ENCODE assay signal across 11 cellular contexts in the genomic region with DNA sequence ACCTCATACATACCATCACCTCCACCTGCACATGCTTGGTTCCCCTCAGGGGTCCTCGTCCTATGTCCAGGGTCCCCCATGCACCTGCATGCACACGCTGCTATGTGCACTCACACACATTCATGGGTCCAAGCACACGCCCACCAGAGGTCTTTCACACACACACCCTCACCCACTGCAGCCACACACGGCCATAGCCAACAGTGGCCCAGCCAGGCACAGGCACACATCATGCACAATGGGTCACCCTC. TPM values are rescaled to one million over a fixed set of nuclear protein-coding genes. Genes with fewer than 3 reads are reported as not detected.
A peak's percentile ranks its signal among the peaks of the same experiment; 100 is the strongest.
DNase-seq lines count a peak whose midpoint lies in the region; ATAC-seq and TF ChIP-seq lines count a peak whose summit lies in the region.
"Had no signal": no experiment of that assay in that cellular context is flagged by ENCODE, and none has a peak within 500 bp of the region (broad histone marks: within the 10 kb centered on the region; RNA-seq: fewer than 3 reads in every experiment).

No MANE protein-coding gene starts in this region.

- H3K4me3 ChIP-seq in HEK293 (ENCODE audit: low read depth, low read length) (no peak overlapping the region), iPS-18a (ENCODE audit: low read length) (peak overlapping the region; percentile 52), skeletal muscle tissue (ENCODE audit: low read length in 3 of 3) (peak overlapping the region; percentile 35 to 59 (median 42))

- H3K9ac ChIP-seq in iPS-18a (ENCODE audit: low read length) (no peak overlapping the region), skeletal muscle tissue (ENCODE audit: low read depth in 1 of 3, low read length in 3 of 3) (peak overlapping the region in 1 of 3 donors; percentile 45)

- H3K4me1 Mint-ChIP-seq in activated naive CD8-positive, alpha-beta T cell treated with anti-CD3 and anti-CD28 coated beads, Interleukin-2, amount 50 U/mL, for 24 hours, result peaks cover 19% of the 10 kb centered on the region

- POLR2A ChIA-PET in HEK293 (lab: Yijun Ruan, JAX), result no interaction called here

- H3K27me3 Mint-ChIP-seq in activated naive CD8-positive, alpha-beta T cell treated with anti-CD3 and anti-CD28 coated beads, Interleukin-2, amount 50 U/mL, for 24 hours, result peaks cover 49% of the 10 kb centered on the region

- H3K36me3 ChIP-seq in HEK293 (ENCODE audit: control insufficient read depth in 2 of 2, insufficient read depth in 1 of 2, low read length in 2 of 2) (no peaks in the 10 kb centered on the region), iPS-18a (ENCODE audit: control insufficient read depth, low read depth, low read length) (no peaks in the 10 kb centered on the region), skeletal muscle tissue (ENCODE audit: control insufficient read depth in 3 of 3, insufficient read depth in 3 of 3, low read length in 3 of 3) (no peaks in the 10 kb centered on the region)

- no peaks in the 10 kb centered on the region for H3K9me3 Mint-ChIP-seq in activated naive CD8-positive, alpha-beta T cell treated with anti-CD3 and anti-CD28 coated beads, Interleukin-2, amount 50 U/mL, for 24 hours

- no peaks in the 10 kb centered on the region for H3K36me3 Mint-ChIP-seq in activated naive CD8-positive, alpha-beta T cell treated with anti-CD3 and anti-CD28 coated beads, Interleukin-2, amount 50 U/mL, for 24 hours (ENCODE audit: low read depth)

- peak overlapping the region; percentile 46 for H3K27ac Mint-ChIP-seq in activated naive CD8-positive, alpha-beta T cell treated with anti-CD3 and anti-CD28 coated beads, Interleukin-2, amount 50 U/mL, for 24 hours

- no peak for TF ChIP-seq CTCF in HEK293 (tag by site-specific recombination; IDR thresholded peaks at IDR 0.05)

- peaks cover 16% of the 10 kb centered on the region for H3K27me3 ChIP-seq in iPS-18a (ENCODE audit: control insufficient read depth, insufficient read depth, low read length)
- peaks cover 5 to 17% (median 15%) of the 10 kb centered on the region in 3 donors for H3K27me3 ChIP-seq in skeletal muscle tissue (ENCODE audit: control insufficient read depth in 3 of 3, insufficient read depth in 3 of 3, low read length in 3 of 3)

- no peaks in the 10 kb centered on the region for H3K9me3 ChIP-seq in HEK293 (ENCODE audit: control insufficient read depth, insufficient read depth, low read depth, low read length)
- no peaks in the 10 kb centered on the region for H3K9me3 ChIP-seq in iPS-18a (ENCODE audit: control insufficient read depth, low read depth, low read length)
- no peaks in the 10 kb centered on the region for H3K9me3 ChIP-seq in skeletal muscle tissue (ENCODE audit: control insufficient read depth in 3 of 3, low read length in 3 of 3)

- peaks cover 8% of the 10 kb centered on the region; the same call in 1 of the 2 replicates for H3K4me1 ChIP-seq in HEK293 (ENCODE audit: control insufficient read depth, insufficient read depth, low read length)
- peaks cover 20% of the 10 kb centered on the region for H3K4me1 ChIP-seq in iPS-18a (ENCODE audit: control insufficient read depth, low read depth, low read length)
- peaks cover 6 to 22% (median 21%) of the 10 kb centered on the region in 3 donors for H3K4me1 ChIP-seq in skeletal muscle tissue (ENCODE audit: control insufficient read depth in 3 of 3, insufficient read depth in 3 of 3, low read length in 3 of 3)

- peak overlapping the region; percentile 75 for H3K4me3 Mint-ChIP-seq in activated naive CD8-positive, alpha-beta T cell treated with anti-CD3 and anti-CD28 coated beads, Interleukin-2, amount 50 U/mL, for 24 hours

- ATAC-seq in activated naive CD8-positive, alpha-beta T cell treated with anti-CD3 and anti-CD28 coated beads, Interleukin-2, amount 50 U/mL, for 24 hours, result no peak
- ATAC-seq in GM21447 (IDR thresholded peaks at IDR 0.05; ENCODE audit: unreplicated experiment) (no peak), GM19035 (IDR thresholded peaks at IDR 0.05; ENCODE audit: unreplicated experiment) (no peak), HG02973 (IDR thresholded peaks at IDR 0.05; ENCODE audit: unreplicated experiment) (no peak)

- H3K27ac ChIP-seq in HEK293 (ENCODE audit: extremely low read depth, low read depth, low read length) (no peak overlapping the region), iPS-18a (ENCODE audit: low read length) (no peak overlapping the region), skeletal muscle tissue (ENCODE audit: low read depth, low read length) (no peak overlapping the region)

- no peak for DNase-seq in activated naive CD8-positive, alpha-beta T cell treated with anti-CD3 and anti-CD28 coated beads, Interleukin-2, amount 50 U/mL, for 24 hours
- no peak for DNase-seq in stimulated activated CD4-positive, alpha-beta T cell treated with anti-CD3 and anti-CD28 coated beads, Interleukin-4, amount 100 ng/mL, for 4 hours
- DNase-seq: activated CD8-positive, alpha-beta memory T cell treated with anti-CD3 and anti-CD28 coated beads, Interleukin-2, amount 50 U/mL, for 48 hours; kidney glomerular epithelial cell; stimulated activated naive CD4-positive, alpha-beta T cell had no signal

- CTCF ChIA-PET in HEK293 (lab: Yijun Ruan, JAX), result interaction anchor here (0.9 to 4.8 kb wide), 6 partner anchors 12 to 189 kb away, joined by 3 to 56 read pairs (median 4); no protein-coding TSS in a partner anchor

TF ChIP-seq in HEK293, 187 proteins besides CTCF, POLR2A, EP300 and RAD21:
- TF ChIP-seq, protein P1, sequence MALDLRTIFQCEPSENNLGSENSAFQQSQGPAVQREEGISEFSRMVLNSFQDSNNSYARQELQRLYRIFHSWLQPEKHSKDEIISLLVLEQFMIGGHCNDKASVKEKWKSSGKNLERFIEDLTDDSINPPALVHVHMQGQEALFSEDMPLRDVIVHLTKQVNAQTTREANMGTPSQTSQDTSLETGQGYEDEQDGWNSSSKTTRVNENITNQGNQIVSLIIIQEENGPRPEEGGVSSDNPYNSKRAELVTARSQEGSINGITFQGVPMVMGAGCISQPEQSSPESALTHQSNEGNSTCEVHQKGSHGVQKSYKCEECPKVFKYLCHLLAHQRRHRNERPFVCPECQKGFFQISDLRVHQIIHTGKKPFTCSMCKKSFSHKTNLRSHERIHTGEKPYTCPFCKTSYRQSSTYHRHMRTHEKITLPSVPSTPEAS (tag by site-specific recombination; IDR thresholded peaks at IDR 0.05), result 0 out of 2 replicates have a peak, but pooled peaks have one; percentile 9
- TF ChIP-seq ZNF621 (tag by site-specific recombination; IDR thresholded peaks at IDR 0.05) (peak; percentile 47; the same call in 1 of the 2 replicates), ZFHX2 (tag by site-specific recombination; conservative IDR thresholded peaks at IDR 0.05) (no peak), ZNF391 (tag by site-specific recombination; IDR thresholded peaks at IDR 0.05; ENCODE audit: borderline replicate concordance, low read depth) (no peak)
- TF ChIP-seq, protein P2, sequence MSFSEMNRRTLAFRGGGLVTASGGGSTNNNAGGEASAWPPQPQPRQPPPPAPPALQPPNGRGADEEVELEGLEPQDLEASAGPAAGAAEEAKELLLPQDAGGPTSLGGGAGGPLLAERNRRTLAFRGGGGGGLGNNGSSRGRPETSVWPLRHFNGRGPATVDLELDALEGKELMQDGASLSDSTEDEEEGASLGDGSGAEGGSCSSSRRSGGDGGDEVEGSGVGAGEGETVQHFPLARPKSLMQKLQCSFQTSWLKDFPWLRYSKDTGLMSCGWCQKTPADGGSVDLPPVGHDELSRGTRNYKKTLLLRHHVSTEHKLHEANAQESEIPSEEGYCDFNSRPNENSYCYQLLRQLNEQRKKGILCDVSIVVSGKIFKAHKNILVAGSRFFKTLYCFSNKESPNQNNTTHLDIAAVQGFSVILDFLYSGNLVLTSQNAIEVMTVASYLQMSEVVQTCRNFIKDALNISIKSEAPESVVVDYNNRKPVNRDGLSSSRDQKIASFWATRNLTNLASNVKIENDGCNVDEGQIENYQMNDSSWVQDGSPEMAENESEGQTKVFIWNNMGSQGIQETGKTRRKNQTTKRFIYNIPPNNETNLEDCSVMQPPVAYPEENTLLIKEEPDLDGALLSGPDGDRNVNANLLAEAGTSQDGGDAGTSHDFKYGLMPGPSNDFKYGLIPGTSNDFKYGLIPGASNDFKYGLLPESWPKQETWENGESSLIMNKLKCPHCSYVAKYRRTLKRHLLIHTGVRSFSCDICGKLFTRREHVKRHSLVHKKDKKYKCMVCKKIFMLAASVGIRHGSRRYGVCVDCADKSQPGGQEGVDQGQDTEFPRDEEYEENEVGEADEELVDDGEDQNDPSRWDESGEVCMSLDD (tag by site-specific recombination; IDR thresholded peaks at IDR 0.05), result peak; percentile 77

RNA-seq across cellular contexts. Expression of a gene that starts 1.2 kb away (rescaled TPM):
- total RNA-seq in skeletal muscle tissue, result 8.9 TPM
